Comparison of ENCODE assay signal across 25 cellular contexts in the genomic region with DNA sequence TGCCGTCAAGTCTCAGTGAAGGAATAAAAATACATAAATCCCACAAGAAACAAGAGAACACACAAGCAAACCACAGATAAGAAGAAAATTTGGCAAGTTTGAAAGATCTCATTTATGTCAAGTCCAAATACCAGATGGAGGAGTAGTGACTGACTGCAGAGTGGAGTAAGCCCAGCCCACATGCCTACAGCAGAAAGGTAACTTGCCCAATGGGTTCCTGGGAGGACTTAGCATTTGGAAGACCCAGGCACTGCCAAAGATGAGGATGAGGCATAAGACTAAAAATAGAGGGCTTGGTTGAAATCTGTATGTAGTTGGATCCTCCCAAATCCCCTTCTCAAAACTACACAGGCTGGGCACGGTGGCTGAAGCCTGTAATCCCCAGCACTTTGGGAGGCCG.
"Had no signal": no experiment of that assay in that cellular context is flagged by ENCODE, and none has a peak within 500 bp of the region (broad histone marks: within the 10 kb centered on the region; RNA-seq: fewer than 3 reads in every experiment).

No MANE protein-coding gene starts in this region.

- H3K36me3 ChIP-seq: colonic mucosa, esophagus squamous epithelium, gastrocnemius medialis, heart right ventricle, left lung, lower lobe of right lung had no signal

- ATAC-seq: effector memory CD8-positive, alpha-beta T cell; esophagus mucosa; gastrocnemius medialis; heart right ventricle; left lung; left ventricle myocardium superior; lower lobe of right lung; mucosa of descending colon had no signal

- H3K36me3 Mint-ChIP-seq: mesothelial cell of epicardium, naive B cell had no signal

- H3K4me3 Mint-ChIP-seq: dendritic cell treated with granulocyte-macrophage colony-stimulating factor and Interleukin-4, amounts not matched to agents 40 ng/mL and 50 ng/mL, for 4 days; effector memory CD8-positive, alpha-beta T cell; endodermal cell; mesothelial cell of epicardium; naive B cell had no signal

- H3K4me1 ChIP-seq: colonic mucosa, esophagus squamous epithelium, gastrocnemius medialis, left lung, lower lobe of right lung had no signal

- H3K4me1 Mint-ChIP-seq: naive B cell had no signal

- H3K27me3 ChIP-seq: colonic mucosa, gastrocnemius medialis, left lung had no signal

- H3K4me3 ChIP-seq: colonic mucosa, esophagus squamous epithelium, gastrocnemius medialis, heart right ventricle, left lung, lower lobe of right lung, mucosa of descending colon had no signal

- H3K27ac ChIP-seq: colonic mucosa, epithelial cell of prostate, esophagus squamous epithelium, gastrocnemius medialis, heart right ventricle, left lung, lower lobe of right lung had no signal

- DNase-seq: colonic mucosa; cortex of kidney; effector CD8-positive, alpha-beta T cell; effector memory CD8-positive, alpha-beta T cell; endodermal cell; erythroblast; esophagus squamous epithelium; foreskin fibroblast; foreskin melanocyte; gastrocnemius medialis; glutamatergic neuron; head of caudate nucleus; heart right ventricle; hippocampal formation; left cardiac atrium; left lung; left ventricle myocardium superior; lower lobe of right lung; mesenchymal stem cell; mucosa of descending colon; naive B cell had no signal

- H3K9me3 Mint-ChIP-seq: dendritic cell treated with granulocyte-macrophage colony-stimulating factor and Interleukin-4, amounts not matched to agents 40 ng/mL and 50 ng/mL, for 4 days; effector memory CD8-positive, alpha-beta T cell; endodermal cell; mesothelial cell of epicardium; naive B cell had no signal

- H3K27ac Mint-ChIP-seq: dendritic cell treated with granulocyte-macrophage colony-stimulating factor and Interleukin-4, amounts not matched to agents 40 ng/mL and 50 ng/mL, for 4 days; effector memory CD8-positive, alpha-beta T cell; endodermal cell; mesothelial cell of epicardium; naive B cell had no signal
